ENCODE assay signal across 14 cellular contexts in genomic region chr7:74404741-74405140, GRCh38. TPM values are rescaled to one million over a fixed set of nuclear protein-coding genes. Genes with fewer than 3 reads are reported as not detected.
"Had no signal": no experiment of that assay in that cellular context is flagged by ENCODE, and none has a peak within 500 bp of the region (broad histone marks: within the 10 kb centered on the region; RNA-seq: fewer than 3 reads in every experiment).

No MANE protein-coding gene starts in this region.

- H3K9me3 ChIP-seq: heart left ventricle, testis, transverse colon had no signal

- H3K4me3 ChIP-seq: dorsolateral prefrontal cortex, heart left ventricle, testis, transverse colon had no signal

- DNase-seq: activated CD4-positive, alpha-beta T cell treated with anti-CD3 and anti-CD28 coated beads, Interleukin-2, amount 50 U/mL, for 1 hour; effector memory CD4-positive, alpha-beta T cell; immature natural killer cell; midbrain; naive thymus-derived CD4-positive, alpha-beta T cell; nucleus accumbens; T-helper 2 cell; testis; transverse colon had no signal

- ATAC-seq: activated CD8-positive, alpha-beta T cell treated with anti-CD3 and anti-CD28 coated beads for 36 hours; activated naive CD4-positive, alpha-beta T cell treated with anti-CD3 and anti-CD28 coated beads, Interleukin-2, amount 50 U/mL, for 72 hours; naive thymus-derived CD4-positive, alpha-beta T cell had no signal

- H3K4me1 ChIP-seq: heart left ventricle, parathyroid adenoma, testis, transverse colon had no signal

- H3K9ac ChIP-seq: parathyroid adenoma had no signal

- H3K79me2 ChIP-seq: parathyroid adenoma had no signal

- H3K27ac ChIP-seq: heart left ventricle, parathyroid adenoma, testis, transverse colon had no signal

- H3K27me3 ChIP-seq: dorsolateral prefrontal cortex, heart left ventricle, testis, transverse colon had no signal

- H2AFZ ChIP-seq: parathyroid adenoma had no signal

RNA-seq across cellular contexts. Expression of gene GTF2IRD1, which starts 49.0 kb away (rescaled TPM):
- polyA plus RNA-seq: immature natural killer cell had no signal
